1 cellular context compared by ENCODE assay signal in genomic region chr3:71060536-71060935, GRCh38.
TF ChIP-seq lines count a peak whose summit lies in the region.

No MANE protein-coding gene starts in this region.

TF ChIP-seq in HepG2, 621 proteins besides CTCF, POLR2A, EP300 and RAD21 (continued from another document and continues in another):
- TF ChIP-seq ARID4A (CRISPR knock-in tag; IDR thresholded peaks at IDR 0.05; ENCODE audit: borderline replicate concordance): no peak
- TF ChIP-seq MAZ (IDR thresholded peaks at IDR 0.05; ENCODE audit: borderline replicate concordance, low read depth, low read length): no peak
- no peak for TF ChIP-seq MAZ (CRISPR knock-in tag; IDR thresholded peaks at IDR 0.05; ENCODE audit: low read depth)
- TF ChIP-seq ZNF441 (CRISPR knock-in tag; IDR thresholded peaks at IDR 0.05; ENCODE audit: borderline replicate concordance): no peak
- TF ChIP-seq DBP (CRISPR knock-in tag; IDR thresholded peaks at IDR 0.05; ENCODE audit: not compliant biosample characterization): no peak
- TF ChIP-seq ATF2 (CRISPR knock-in tag; IDR thresholded peaks at IDR 0.05): peak; percentile 55; the same call in 1 of the 2 replicates
- TF ChIP-seq ZNF580 (CRISPR knock-in tag; IDR thresholded peaks at IDR 0.05; ENCODE audit: borderline replicate concordance, low read depth): no peak
- TF ChIP-seq ASH2L (IDR thresholded peaks at IDR 0.05; ENCODE audit: insufficient read length, low read depth, low read length): peak; percentile 57
- TF ChIP-seq HNRNPUL1 (IDR thresholded peaks at IDR 0.05; ENCODE audit: low read depth, low read length): no peak
- TF ChIP-seq SUZ12 (IDR thresholded peaks at IDR 0.05; ENCODE audit: low read depth, low read length): no peak
- no peak for TF ChIP-seq ZHX1 (CRISPR knock-in tag; IDR thresholded peaks at IDR 0.05; ENCODE audit: low read depth)
- no peak for TF ChIP-seq U2AF2 (IDR thresholded peaks at IDR 0.05; ENCODE audit: low read depth, low read length)
- no peak for TF ChIP-seq ZNF749 (CRISPR knock-in tag; IDR thresholded peaks at IDR 0.05; ENCODE audit: borderline replicate concordance)
- no peak for TF ChIP-seq REL (CRISPR knock-in tag; conservative IDR thresholded peaks at IDR 0.05)
- TF ChIP-seq THYN1 (CRISPR knock-in tag; IDR thresholded peaks at IDR 0.05; ENCODE audit: borderline replicate concordance, low read depth): no peak
- no peak for TF ChIP-seq E2F1 (CRISPR knock-in tag; IDR thresholded peaks at IDR 0.05)
- peak; percentile 87 for TF ChIP-seq PPARG (CRISPR knock-in tag; conservative IDR thresholded peaks at IDR 0.05)
- no peak for TF ChIP-seq ZNF207 (IDR thresholded peaks at IDR 0.05; ENCODE audit: borderline replicate concordance)
- TF ChIP-seq TERF1 (CRISPR knock-in tag; IDR thresholded peaks at IDR 0.05): no peak
- no peak for TF ChIP-seq ZBTB7B (CRISPR knock-in tag; IDR thresholded peaks at IDR 0.05)
- no peak for TF ChIP-seq CENPBD1 (CRISPR knock-in tag; IDR thresholded peaks at IDR 0.05; ENCODE audit: borderline replicate concordance, low read depth)
- peak; percentile 90 for TF ChIP-seq ZNF503 (CRISPR knock-in tag; IDR thresholded peaks at IDR 0.05)
- TF ChIP-seq ZNF646 (CRISPR knock-in tag; IDR thresholded peaks at IDR 0.05): no peak
- TF ChIP-seq ZNF446 (CRISPR knock-in tag; IDR thresholded peaks at IDR 0.05): no peak
- no peak for TF ChIP-seq BRF2 (CRISPR knock-in tag; IDR thresholded peaks at IDR 0.05)
- TF ChIP-seq ZNF337 (CRISPR knock-in tag; IDR thresholded peaks at IDR 0.05; ENCODE audit: borderline replicate concordance, low read depth): no peak
- TF ChIP-seq SP4 (CRISPR knock-in tag; IDR thresholded peaks at IDR 0.05): no peak
- TF ChIP-seq RBM22 (optimal IDR thresholded peaks at IDR 0.05; ENCODE audit: low read length): no peak
- 0 out of 2 replicates have a peak, but pooled peaks have one; percentile 36 for TF ChIP-seq MED13 (CRISPR knock-in tag; IDR thresholded peaks at IDR 0.05)
- TF ChIP-seq ZNF501 (CRISPR knock-in tag; IDR thresholded peaks at IDR 0.05): no peak
- peak; percentile 42; the same call in 1 of the 2 replicates for TF ChIP-seq PITX1 (CRISPR knock-in tag; IDR thresholded peaks at IDR 0.05)
- TF ChIP-seq SMARCC2 (IDR thresholded peaks at IDR 0.05): no peak
- no peak for TF ChIP-seq CCDC6 (CRISPR knock-in tag; IDR thresholded peaks at IDR 0.05)
- TF ChIP-seq ZSCAN21 (CRISPR knock-in tag; IDR thresholded peaks at IDR 0.05; ENCODE audit: borderline replicate concordance): no peak
- no peak for TF ChIP-seq SMAD9 (CRISPR knock-in tag; IDR thresholded peaks at IDR 0.05)
